In the genomic region with DNA sequence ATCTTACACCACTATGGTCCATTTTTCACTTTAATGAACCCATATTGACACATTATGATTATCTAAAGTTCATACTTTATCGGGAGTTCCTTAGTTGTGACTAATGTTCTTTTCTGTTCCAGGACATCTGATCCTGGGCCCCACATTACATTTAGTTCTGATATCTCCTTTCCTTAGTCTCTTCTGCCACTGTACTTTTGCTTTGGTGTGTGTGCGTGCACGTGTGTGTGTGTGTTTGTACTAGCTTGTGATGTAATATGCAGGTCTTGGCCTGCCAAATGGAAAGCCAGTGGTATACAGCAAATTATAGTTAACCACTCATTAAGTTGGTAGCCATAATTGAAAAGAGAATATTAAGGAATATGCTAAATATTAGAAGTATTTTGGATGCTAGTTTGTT, we compare ENCODE assay signal across 18 cellular contexts.
DNase-seq lines count a peak whose midpoint lies in the region; ATAC-seq and TF ChIP-seq lines count a peak whose summit lies in the region.
"Had no signal": no experiment of that assay in that cellular context is flagged by ENCODE, and none has a peak within 500 bp of the region (broad histone marks: within the 10 kb centered on the region; RNA-seq: fewer than 3 reads in every experiment).

No MANE protein-coding gene starts in this region.

- peak overlapping the region in 3 of 4 donors; percentile 55 to 71 (median 61) for H3K4me3 Mint-ChIP-seq in CD4-positive, CD25-positive, alpha-beta regulatory T cell
- peak overlapping the region; percentile 44; the same call in 1 of the 2 replicates for H3K4me3 Mint-ChIP-seq in HFFc6
- H3K4me3 Mint-ChIP-seq in brain = peak overlapping the region in 2 of 5 experiments; percentile 15 to 53
- peak overlapping the region in 9 of 10 donors; percentile 35 to 80 (median 64) for H3K4me3 Mint-ChIP-seq in naive thymus-derived CD4-positive, alpha-beta T cell
- H3K4me3 Mint-ChIP-seq: activated B cell treated with CpG ODN at 0.5 μM for 24 hours; stimulated activated naive B cell treated with anti-CD40 and anti-IgM and Interleukin-4, amounts not matched to agents 10 μg/mL and 1 μg/mL and 100 μg/mL, for 72 hours had no signal

- H3K27me3 Mint-ChIP-seq in CD4-positive, CD25-positive, alpha-beta regulatory T cell = no peaks in the 10 kb centered on the region
- H3K27me3 Mint-ChIP-seq in HFFc6 (ENCODE audit: insufficient read depth) = no peaks in the 10 kb centered on the region
- H3K27me3 Mint-ChIP-seq in brain = no peaks in the 10 kb centered on the region
- no peaks in the 10 kb centered on the region for H3K27me3 Mint-ChIP-seq in naive thymus-derived CD4-positive, alpha-beta T cell
- H3K27me3 Mint-ChIP-seq: activated B cell treated with CpG ODN at 0.5 μM for 24 hours had no signal

- POLR2A ChIA-PET in naive thymus-derived CD4-positive, alpha-beta T cell (lab: Charles Lee) = interaction anchor here (0.9 to 1.5 kb wide), 2 partner anchors 13 to 16 kb away, joined by 3 read pairs; no protein-coding TSS in a partner anchor

- H3K27me3 ChIP-seq in CD4-positive, CD25-positive, alpha-beta regulatory T cell (ENCODE audit: control insufficient read depth, insufficient read depth, low read length) = no peaks in the 10 kb centered on the region
- no peaks in the 10 kb centered on the region for H3K27me3 ChIP-seq in naive thymus-derived CD4-positive, alpha-beta T cell (ENCODE audit: control insufficient read depth in 2 of 2, insufficient read depth in 2 of 2, low read length in 2 of 2)
- H3K27me3 ChIP-seq in gastroesophageal sphincter = no peaks in the 10 kb centered on the region

- peak overlapping the region; percentile 56 to 84 (median 82) for H3K27ac Mint-ChIP-seq in CD4-positive, CD25-positive, alpha-beta regulatory T cell
- H3K27ac Mint-ChIP-seq in HFFc6 (peak overlapping the region; percentile 39), brain (peak overlapping the region in 4 of 5 experiments; percentile 20 to 77 (median 68))
- H3K27ac Mint-ChIP-seq in naive thymus-derived CD4-positive, alpha-beta T cell = peak overlapping the region in 4 of 9 donors; percentile 18 to 76 (median 72)
- H3K27ac Mint-ChIP-seq: activated B cell treated with CpG ODN at 0.5 μM for 24 hours; stimulated activated naive B cell treated with anti-CD40 and anti-IgM and Interleukin-4, amounts not matched to agents 10 μg/mL and 1 μg/mL and 100 μg/mL, for 72 hours had no signal

- H3K9me3 ChIP-seq in CD4-positive, CD25-positive, alpha-beta regulatory T cell (ENCODE audit: control insufficient read depth in 2 of 2, low read length in 2 of 2) = no peaks in the 10 kb centered on the region
- no peaks in the 10 kb centered on the region for H3K9me3 ChIP-seq in naive thymus-derived CD4-positive, alpha-beta T cell (ENCODE audit: control insufficient read depth in 2 of 3, low read length in 3 of 3)
- H3K9me3 ChIP-seq in gastroesophageal sphincter = peaks cover 0 to 4% (median 0%) of the 10 kb centered on the region in 3 donors
- H3K9me3 ChIP-seq: HAP-1, mucosa of descending colon had no signal

- intact Hi-C loops in naive thymus-derived CD4-positive, alpha-beta T cell (cut with micrococcal nuclease) = no loop called here

- TF ChIP-seq POLR2A in gastroesophageal sphincter (IDR thresholded peaks at IDR 0.05) = no peak

- no peaks in the 10 kb centered on the region for H3K36me3 ChIP-seq in CD4-positive, CD25-positive, alpha-beta regulatory T cell (ENCODE audit: control insufficient read depth, insufficient read depth, low read length)
- H3K36me3 ChIP-seq in naive thymus-derived CD4-positive, alpha-beta T cell (ENCODE audit: control insufficient read depth in 2 of 3, insufficient read depth in 3 of 3, low read length in 3 of 3) = no peaks in the 10 kb centered on the region
- no peaks in the 10 kb centered on the region for H3K36me3 ChIP-seq in gastroesophageal sphincter
- H3K36me3 ChIP-seq: HAP-1 had no signal

- no peak for TF ChIP-seq CTCF in HFFc6 (IDR thresholded peaks at IDR 0.05)
- TF ChIP-seq CTCF in brain (conservative IDR thresholded peaks at IDR 0.05) = no peak
- TF ChIP-seq CTCF in gastroesophageal sphincter (IDR thresholded peaks at IDR 0.05) = no peak

- H3K27ac ChIP-seq in CD4-positive, CD25-positive, alpha-beta regulatory T cell (ENCODE audit: insufficient read depth, low read length, poor library complexity, severe bottlenecking) = peak overlapping the region; percentile 55
- H3K27ac ChIP-seq in naive thymus-derived CD4-positive, alpha-beta T cell (ENCODE audit: low read depth, low read length) = no peak overlapping the region
- H3K27ac ChIP-seq in gastroesophageal sphincter = no peak overlapping the region

- peaks cover 57% of the 10 kb centered on the region for H3K4me1 ChIP-seq in CD4-positive, CD25-positive, alpha-beta regulatory T cell (ENCODE audit: control insufficient read depth, insufficient read depth, low read length, poor library complexity, severe bottlenecking)
- peaks cover 39 to 58% of the 10 kb centered on the region in 2 donors for H3K4me1 ChIP-seq in naive thymus-derived CD4-positive, alpha-beta T cell (ENCODE audit: control insufficient read depth in 2 of 2, insufficient read depth in 2 of 2, low read length in 2 of 2)
- H3K4me1 ChIP-seq in gastroesophageal sphincter = peaks cover 15 to 47% (median 24%) of the 10 kb centered on the region in 3 donors

- no peak for ATAC-seq in CD4-positive, CD25-positive, alpha-beta regulatory T cell (ENCODE audit: low read depth in 2 of 2)
- ATAC-seq in naive thymus-derived CD4-positive, alpha-beta T cell = no peak
- ATAC-seq in gastroesophageal sphincter = no peak
- ATAC-seq in GM19395 (IDR thresholded peaks at IDR 0.05; ENCODE audit: unreplicated experiment) = no peak
- ATAC-seq: mucosa of descending colon; Right ventricle myocardium inferior; stimulated activated naive B cell treated with anti-CD40 and anti-IgM and Interleukin-4, amounts not matched to agents 10 μg/mL and 1 μg/mL and 100 μg/mL, for 72 hours had no signal

- H3K9me3 Mint-ChIP-seq in CD4-positive, CD25-positive, alpha-beta regulatory T cell = peaks cover 0 to 7% (median 3%) of the 10 kb centered on the region in 7 donors
- H3K9me3 Mint-ChIP-seq in HFFc6 (peaks cover 4% of the 10 kb centered on the region; the same call in 1 of the 2 replicates), brain (peaks cover 0 to 7% (median 4%) of the 10 kb centered on the region in 5 experiments)
- H3K9me3 Mint-ChIP-seq in naive thymus-derived CD4-positive, alpha-beta T cell = peaks cover 0 to 7% (median 3%) of the 10 kb centered on the region in 11 donors

- no peak for TF ChIP-seq EP300 in gastroesophageal sphincter (IDR thresholded peaks at IDR 0.05)

- peaks cover 44 to 63% (median 48%) of the 10 kb centered on the region in 4 donors for H3K4me1 Mint-ChIP-seq in CD4-positive, CD25-positive, alpha-beta regulatory T cell
- H3K4me1 Mint-ChIP-seq in HFFc6 (ENCODE audit: low read depth) (peaks cover 74% of the 10 kb centered on the region), brain (peaks cover 49% of the 10 kb centered on the region)
- peaks cover 46 to 64% (median 52%) of the 10 kb centered on the region in 7 donors for H3K4me1 Mint-ChIP-seq in naive thymus-derived CD4-positive, alpha-beta T cell

- no peaks in the 10 kb centered on the region for H3K36me3 Mint-ChIP-seq in CD4-positive, CD25-positive, alpha-beta regulatory T cell
- H3K36me3 Mint-ChIP-seq in HFFc6 (ENCODE audit: low read depth) (peaks cover 16% of the 10 kb centered on the region), brain (no peaks in the 10 kb centered on the region)
- H3K36me3 Mint-ChIP-seq in naive thymus-derived CD4-positive, alpha-beta T cell = peaks cover 0 to 9% (median 4%) of the 10 kb centered on the region in 5 donors

- H3K4me3 ChIP-seq in CD4-positive, CD25-positive, alpha-beta regulatory T cell (ENCODE audit: low read depth, low read length) = peak overlapping the region; percentile 81
- peak overlapping the region; percentile 41 for H3K4me3 ChIP-seq in naive thymus-derived CD4-positive, alpha-beta T cell (ENCODE audit: low read length)
- no peak overlapping the region for H3K4me3 ChIP-seq in gastroesophageal sphincter
- H3K4me3 ChIP-seq: HAP-1, mucosa of descending colon had no signal

- CTCF ChIA-PET in naive thymus-derived CD4-positive, alpha-beta T cell (lab: Charles Lee) = interaction anchor here (0.6 to 1.0 kb wide), 2 partner anchors 33 to 257 kb away, joined by 3 read pairs; no protein-coding TSS in a partner anchor

- WGBS in gastroesophageal sphincter (ENCODE audit: low coverage in 1 of 2), 2 donors = 75 to 87% methylated on average over 3 of the region's 3 CpGs

- DNase-seq in CD4-positive, CD25-positive, alpha-beta regulatory T cell = no peak
- DNase-seq in HFFc6 = no peak
- no peak for DNase-seq in naive thymus-derived CD4-positive, alpha-beta T cell
- no peak for DNase-seq in SIG-M5 treated with dmso at 0.1 percent for 504 hours (lab: John Stamatoyannopoulos, UW; ENCODE audit: unreplicated experiment)
- DNase-seq in midbrain (lab: John Stamatoyannopoulos, UW) = no peak
- DNase-seq: activated B cell treated with CpG ODN at 0.5 μM for 24 hours; activated effector memory CD4-positive, alpha-beta T cell treated with Interleukin-2 at 50 U/mL for 16 hours; C1 segment of cervical spinal cord; cerebellar nuclear complex; GF-D8; mucosa of descending colon; stimulated activated CD4-positive, alpha-beta T cell treated with anti-CD3 and anti-CD28 coated beads, Interleukin-2, amount 100 ng/mL, for 24 hours; stimulated activated naive B cell treated with anti-CD40 and anti-IgM and Interleukin-4, amounts not matched to agents 10 μg/mL and 1 μg/mL and 100 μg/mL, for 72 hours had no signal

Comparison
In these comparisons a context has a peak if more than half of its experiments do, and no peak if none do; other contexts are left out.
1. H3K4me3 ChIP-seq: peak in CD4-positive, CD25-positive, alpha-beta regulatory T cell (single experiment) and naive thymus-derived CD4-positive, alpha-beta T cell (single experiment); none in gastroesophageal sphincter (0 of 2).